In genomic region chr21:23699402-23699801, GRCh38 we compare ENCODE assay signal across 34 cellular contexts.
DNase-seq lines count a peak whose midpoint lies in the region; ATAC-seq, FAIRE-seq and TF ChIP-seq lines count a peak whose summit lies in the region.
"Had no signal": no experiment of that assay in that cellular context is flagged by ENCODE, and none has a peak within 500 bp of the region (broad histone marks: within the 10 kb centered on the region; RNA-seq: fewer than 3 reads in every experiment).

No MANE protein-coding gene starts in this region.

- in situ Hi-C loops in K562 (cut with MboI): no loop called here

- TF ChIP-seq CTCF in HEK293 (tag by site-specific recombination; IDR thresholded peaks at IDR 0.05) (no peak), K562 (IDR thresholded peaks at IDR 0.05 in 2 of 3, conservative IDR thresholded peaks at IDR 0.05 in 1 of 3; ENCODE audit: insufficient read depth in 2 of 3, low read depth in 1 of 3, low read length in 3 of 3) (no peak), psoas muscle (IDR thresholded peaks at IDR 0.05) (no peak)

- peaks cover 0 to 16% (median 0%) of the 10 kb centered on the region in 5 donors for H3K27me3 Mint-ChIP-seq in naive thymus-derived CD4-positive, alpha-beta T cell
- H3K27me3 Mint-ChIP-seq: B cell; CD4-positive, alpha-beta T cell; CD4-positive, CD25-positive, alpha-beta regulatory T cell had no signal

- ATAC-seq in K562: no peak
- ATAC-seq in psoas muscle: no peak
- ATAC-seq in GM19351 (IDR thresholded peaks at IDR 0.05; ENCODE audit: unreplicated experiment): no peak
- ATAC-seq in naive thymus-derived CD4-positive, alpha-beta T cell: no peak
- ATAC-seq: A549; CD8-positive, alpha-beta T cell had no signal

- H3K4me1 ChIP-seq in HEK293 (ENCODE audit: control insufficient read depth, insufficient read depth, low read length) (no peaks in the 10 kb centered on the region), K562 (replicated peaks in 1 of 2; ENCODE audit: control insufficient read depth in 2 of 2, insufficient read depth in 2 of 2, low read length in 2 of 2) (no peaks in the 10 kb centered on the region), psoas muscle (no peaks in the 10 kb centered on the region)
- H3K4me1 ChIP-seq in naive thymus-derived CD4-positive, alpha-beta T cell (ENCODE audit: control insufficient read depth in 2 of 2, insufficient read depth in 2 of 2, low read length in 2 of 2): no peaks in the 10 kb centered on the region
- H3K4me1 ChIP-seq: A549, BE2C, Caco-2 had no signal

- CTCF ChIA-PET in HEK293 (lab: Yijun Ruan, JAX) (no interaction called here), K562 (lab: Yijun Ruan, JAX; ENCODE audit: low intra/inter-chr PET ratio) (no interaction called here)
- CTCF ChIA-PET in naive thymus-derived CD4-positive, alpha-beta T cell (lab: Charles Lee): no interaction called here

- no peak overlapping the region for H3K27ac ChIP-seq in HEK293 (ENCODE audit: extremely low read depth, low read depth, low read length)
- no peak overlapping the region for H3K27ac ChIP-seq in K562 (ENCODE audit: extremely low read depth, low read depth, low read length)
- H3K27ac ChIP-seq in temporal lobe (ENCODE audit: low read depth, low read length): peak overlapping the region; percentile 2
- H3K27ac ChIP-seq in psoas muscle: no peak overlapping the region
- no peak overlapping the region for H3K27ac ChIP-seq in naive thymus-derived CD4-positive, alpha-beta T cell (ENCODE audit: low read depth, low read length)
- H3K27ac ChIP-seq: 22Rv1; A549; BLaER1; BLaER1 treated with 17β-estradiol and CSF1 and Interleukin-3, amounts not matched to agents 10 nM and 100 nM; C4-2B had no signal

- no peak overlapping the region for H3K4me3 Mint-ChIP-seq in naive thymus-derived CD4-positive, alpha-beta T cell
- H3K4me3 Mint-ChIP-seq: B cell; CD14-positive monocyte; CD4-positive, alpha-beta memory T cell; CD4-positive, alpha-beta T cell; CD4-positive, CD25-positive, alpha-beta regulatory T cell; CD8-positive, alpha-beta memory T cell; CD8-positive, alpha-beta T cell had no signal

- no peak overlapping the region for H3K27ac Mint-ChIP-seq in naive thymus-derived CD4-positive, alpha-beta T cell
- H3K27ac Mint-ChIP-seq: B cell; CD14-positive monocyte; CD4-positive, alpha-beta memory T cell; CD4-positive, alpha-beta T cell; CD4-positive, CD25-positive, alpha-beta regulatory T cell; CD8-positive, alpha-beta T cell had no signal

- no peaks in the 10 kb centered on the region for H3K4me1 Mint-ChIP-seq in naive thymus-derived CD4-positive, alpha-beta T cell
- H3K4me1 Mint-ChIP-seq: CD14-positive monocyte; CD4-positive, alpha-beta memory T cell; CD4-positive, CD25-positive, alpha-beta regulatory T cell; CD8-positive, alpha-beta memory T cell had no signal

- no peak overlapping the region for H3K9ac ChIP-seq in K562 (ENCODE audit: insufficient read depth in 1 of 2, low read depth in 2 of 2, low read length in 2 of 2)
- H3K9ac ChIP-seq: BLaER1; BLaER1 treated with 17β-estradiol and CSF1 and Interleukin-3, amounts not matched to agents 10 nM and 100 nM had no signal

- peaks cover 0 to 6% (median 0%) of the 10 kb centered on the region in 5 donors for H3K36me3 Mint-ChIP-seq in naive thymus-derived CD4-positive, alpha-beta T cell
- H3K36me3 Mint-ChIP-seq: CD14-positive monocyte; CD4-positive, alpha-beta memory T cell; CD4-positive, CD25-positive, alpha-beta regulatory T cell; CD8-positive, alpha-beta memory T cell; CD8-positive, alpha-beta T cell had no signal

- no peak for TF ChIP-seq EP300 in K562 (IDR thresholded peaks at IDR 0.05; ENCODE audit: low read length)

- no peaks in the 10 kb centered on the region for H3K9me1 ChIP-seq in K562 (ENCODE audit: control insufficient read depth, insufficient read depth, low read length)

- WGBS in K562 (ENCODE audit: insufficient coverage, low coverage, missing lambda C conversion rate): 0% methylated on average over 2 of the region's 2 CpGs
- WGBS in psoas muscle, 3 donors: 90 to 98% (median 91%) methylated on average over 2 of the region's 2 CpGs

- H3K4me3 ChIP-seq in HEK293 (ENCODE audit: low read depth, low read length) (no peak overlapping the region), K562 (no peak overlapping the region), psoas muscle (no peak overlapping the region)
- H3K4me3 ChIP-seq in naive thymus-derived CD4-positive, alpha-beta T cell (ENCODE audit: low read length): no peak overlapping the region
- H3K4me3 ChIP-seq: A549; BLaER1; BLaER1 treated with 17β-estradiol and CSF1 and Interleukin-3, amounts not matched to agents 10 nM and 100 nM had no signal

- DNase-seq in K562 (ENCODE audit: extremely low read depth in 1 of 4, low spot score in 3 of 4) (no peak), psoas muscle (no peak)
- DNase-seq in naive thymus-derived CD4-positive, alpha-beta T cell: no peak
- DNase-seq: 8988T; ACHN; AML-193; BE2C; C1 segment of cervical spinal cord; Caco-2; Calu3; CD4-positive, alpha-beta memory T cell; CD4-positive, alpha-beta T cell; CD4-positive, CD25-positive, alpha-beta regulatory T cell; CD8-positive, alpha-beta memory T cell; CD8-positive, alpha-beta T cell; COR-L47; DMS 273 treated with DMSO at 0.1 percent for 48 hours; DMS153; DMS53; DMS79; DMS79 treated with DMSO at 0.1 percent for 48 hours; DND-41; EL had no signal

- POLR2A ChIA-PET in HEK293 (lab: Yijun Ruan, JAX) (no interaction called here), K562 (lab: Yijun Ruan, JAX) (interaction anchor here (0.7 kb wide), 1 partner anchor 144 kb away, joined by 3 read pairs; no protein-coding TSS in a partner anchor)
- POLR2A ChIA-PET in naive thymus-derived CD4-positive, alpha-beta T cell (lab: Charles Lee): no interaction called here

- H3K27me3 ChIP-seq in K562 (ENCODE audit: control insufficient read depth in 2 of 2, insufficient read depth in 2 of 2, low read length in 2 of 2) (no peaks in the 10 kb centered on the region), psoas muscle (ENCODE audit: insufficient read depth in 3 of 3, low read length in 2 of 3) (no peaks in the 10 kb centered on the region)
- H3K27me3 ChIP-seq in naive thymus-derived CD4-positive, alpha-beta T cell (ENCODE audit: control insufficient read depth in 2 of 2, insufficient read depth in 2 of 2, low read length in 2 of 2): no peaks in the 10 kb centered on the region
- H3K27me3 ChIP-seq: BE2C; BLaER1; BLaER1 treated with 17β-estradiol and CSF1 and Interleukin-3, amounts not matched to agents 10 nM and 100 nM had no signal

- H4K20me1 ChIP-seq in K562 (replicated peaks; ENCODE audit: control insufficient read depth, insufficient read depth, low read length): no peaks in the 10 kb centered on the region
- H4K20me1 ChIP-seq: BLaER1; BLaER1 treated with 17β-estradiol and CSF1 and Interleukin-3, amounts not matched to agents 10 nM and 100 nM had no signal

- no peak for TF ChIP-seq RAD21 in K562 (CRISPR knock-in tag; conservative IDR thresholded peaks at IDR 0.05 in 1 of 2, IDR thresholded peaks at IDR 0.05 in 1 of 2)

- no peaks in the 10 kb centered on the region for H3K36me3 ChIP-seq in HEK293 (ENCODE audit: control insufficient read depth in 2 of 2, insufficient read depth in 1 of 2, low read length in 2 of 2)
- H3K36me3 ChIP-seq in K562 (ENCODE audit: control insufficient read depth, insufficient read depth, low read length): no peaks in the 10 kb centered on the region
- H3K36me3 ChIP-seq in psoas muscle (ENCODE audit: insufficient read depth in 1 of 2, low read depth in 1 of 2): no peaks in the 10 kb centered on the region
- H3K36me3 ChIP-seq in naive thymus-derived CD4-positive, alpha-beta T cell (ENCODE audit: control insufficient read depth in 2 of 3, insufficient read depth in 3 of 3, low read length in 3 of 3): no peaks in the 10 kb centered on the region
- H3K36me3 ChIP-seq: BE2C; BLaER1 treated with 17β-estradiol and CSF1 and Interleukin-3, amounts not matched to agents 10 nM and 100 nM had no signal

- TF ChIP-seq POLR2A in K562 (conservative IDR thresholded peaks at IDR 0.05): no peak

- H3K9me3 Mint-ChIP-seq in naive thymus-derived CD4-positive, alpha-beta T cell: peaks cover 3 to 31% (median 11%) of the 10 kb centered on the region in 11 donors

- no peak for FAIRE-seq in K562 (lab: Jason Lieb, UNC)
- FAIRE-seq: A204.1, A549 had no signal

- no peaks in the 10 kb centered on the region for H3K9me3 ChIP-seq in HEK293 (ENCODE audit: control insufficient read depth, insufficient read depth, low read depth, low read length)
- H3K9me3 ChIP-seq in K562 (replicated peaks; ENCODE audit: control insufficient read depth, insufficient read depth, low read depth, low read length): no peaks in the 10 kb centered on the region
- peaks cover 6% of the 10 kb centered on the region for H3K9me3 ChIP-seq in psoas muscle
- H3K9me3 ChIP-seq in naive thymus-derived CD4-positive, alpha-beta T cell (ENCODE audit: control insufficient read depth in 2 of 3, low read length in 3 of 3): no peaks in the 10 kb centered on the region
- H3K9me3 ChIP-seq: A549 had no signal

- intact Hi-C loops in K562 (cut with micrococcal nuclease): no loop called here
- intact Hi-C loops in psoas muscle (cut with DNase I): no loop called here
- intact Hi-C loops in naive thymus-derived CD4-positive, alpha-beta T cell (cut with micrococcal nuclease): no loop called here

- no peak overlapping the region for H3K4me2 ChIP-seq in K562 (ENCODE audit: insufficient read depth, low read length)
- H3K4me2 ChIP-seq: A549; BLaER1; BLaER1 treated with 17β-estradiol and CSF1 and Interleukin-3, amounts not matched to agents 10 nM and 100 nM had no signal

- H2AFZ ChIP-seq in K562 (ENCODE audit: low read depth, low read length): no peak overlapping the region

- no peaks in the 10 kb centered on the region for H3K79me2 ChIP-seq in K562 (ENCODE audit: control insufficient read depth, insufficient read depth, low read length)

- BruUV-seq in K562 (replicated peaks; lab: Mats Ljungman, UMichigan): no TSS peak

TF ChIP-seq in HEK293, 187 proteins besides CTCF, POLR2A, EP300 and RAD21 (continues in another document):
- TF ChIP-seq ZNF560 (tag by site-specific recombination; IDR thresholded peaks at IDR 0.05; ENCODE audit: borderline replicate concordance) (no peak), ZNF626 (tag by site-specific recombination; IDR thresholded peaks at IDR 0.05) (no peak), TCF7L2 (IDR thresholded peaks at IDR 0.05; ENCODE audit: borderline replicate concordance, low read depth, low read length) (no peak), ZNF707 (tag by site-specific recombination; IDR thresholded peaks at IDR 0.05) (peak; percentile 75)

TF ChIP-seq in K562, 482 proteins besides CTCF, POLR2A, EP300 and RAD21:
- TF ChIP-seq ZNF707 (CRISPR knock-in tag; conservative IDR thresholded peaks at IDR 0.05) (peak; percentile 80), DIDO1 (tag; IDR thresholded peaks at IDR 0.05; ENCODE audit: low read depth) (no peak)

Comparison
In these comparisons a context has a peak if more than half of its experiments do, and no peak if none do; other contexts are left out.
1. Of the 44 proteins assayed by ChIP-seq in both K562 and HEK293: peak only in K562: none; only in HEK293: none; in both: ZNF707; in neither: 43.